8 cellular contexts compared by ENCODE assay signal in the genomic region with DNA sequence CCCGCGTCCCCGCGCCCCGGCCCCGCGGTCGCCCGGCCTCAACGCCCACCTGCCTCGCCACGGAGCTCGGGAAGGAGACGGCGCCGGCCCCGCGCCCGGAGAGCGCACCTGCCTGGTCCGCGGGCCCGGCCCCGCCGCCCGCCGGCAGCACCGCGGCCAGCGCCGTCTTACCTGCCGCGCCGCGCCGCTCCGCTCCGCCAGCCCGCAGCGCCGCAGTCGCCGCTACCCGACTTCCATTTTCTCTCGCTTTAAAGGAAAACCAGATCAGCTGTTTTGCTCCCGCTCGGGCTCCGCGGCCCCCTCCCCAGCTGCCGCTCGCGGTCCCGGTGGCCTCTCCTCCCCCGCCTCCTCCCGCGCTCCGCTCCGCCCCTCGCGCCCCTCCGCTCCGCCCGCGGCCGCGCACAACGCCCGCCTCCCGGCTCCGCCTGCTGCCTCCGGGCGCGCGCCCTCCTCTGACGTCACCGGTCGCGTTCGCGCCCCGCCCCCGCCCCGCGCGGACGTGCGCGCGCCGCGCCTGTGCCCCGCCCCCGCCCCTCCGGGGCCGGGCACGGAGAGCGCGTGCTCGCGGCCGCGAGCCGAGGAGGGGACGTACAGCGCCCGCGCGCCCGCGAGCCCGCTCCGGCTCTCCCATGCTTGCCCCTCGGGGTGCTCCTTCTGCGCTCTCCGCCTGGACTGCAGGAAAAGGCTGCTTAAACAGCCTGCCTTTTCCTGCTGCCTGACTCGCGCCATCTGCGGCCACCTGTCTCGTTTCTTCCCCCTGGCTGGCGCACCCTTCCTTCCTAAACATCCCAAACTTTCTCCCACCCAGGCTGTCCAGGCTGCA. TPM values are rescaled to one million over a fixed set of nuclear protein-coding genes. Genes with fewer than 3 reads are reported as not detected.
DNase-seq lines count a peak whose midpoint lies in the region; ATAC-seq and TF ChIP-seq lines count a peak whose summit lies in the region.

A gene (minus strand): TSS at position 338 of the 823 bp plus-strand sequence.

- H4K20me1 ChIP-seq in neural cell (ENCODE audit: insufficient read depth), result no peaks in the 10 kb centered on the region

- H3K36me3 ChIP-seq in neural cell (ENCODE audit: insufficient read depth, low read length), result no peaks in the 10 kb centered on the region

- no peak for TF ChIP-seq CTCF in fibroblast of villous mesenchyme (IDR thresholded peaks at IDR 0.05; ENCODE audit: insufficient read depth, low read depth, low read length)
- peak; percentile 27 for TF ChIP-seq CTCF in neural cell (IDR thresholded peaks at IDR 0.05; ENCODE audit: poor library complexity, severe bottlenecking)

- TF ChIP-seq EP300 in neural cell (conservative IDR thresholded peaks at IDR 0.05; ENCODE audit: poor library complexity, severe bottlenecking), result no peak

- H3K9me2 ChIP-seq in neural cell (ENCODE audit: insufficient read depth, low read length), result no peaks in the 10 kb centered on the region

- H3K9me3 ChIP-seq in neural cell (ENCODE audit: low read length), result no peaks in the 10 kb centered on the region

- peak; percentile 92 for ATAC-seq in GM21825 (IDR thresholded peaks at IDR 0.05; ENCODE audit: unreplicated experiment)
- ATAC-seq in stimulated activated naive CD8-positive, alpha-beta T cell treated with anti-CD3 and anti-CD28 coated beads, Interleukin-15, Interleukin-2, amounts not matched to agents 100 U/mL and 50 U/mL, for 24 hours, result peak; percentile 91

- H3K4me3 ChIP-seq in fibroblast of villous mesenchyme (ENCODE audit: low read depth, low read length), result peak within 1 kb of the TSS; percentile 59
- H3K4me3 ChIP-seq in neural cell (ENCODE audit: low read length), result peak within 1 kb of the TSS; percentile 77

- peak within 1 kb of the TSS; percentile 87 for H3K4me2 ChIP-seq in neural cell (ENCODE audit: low read length)

- H3K27ac ChIP-seq in neural cell (ENCODE audit: low read length), result peak within 1 kb of the TSS; percentile 39

- peak; percentile 72 for DNase-seq in DMS53 treated with DMSO at 0.1 percent for 48 hours (lab: John Stamatoyannopoulos, UW; ENCODE audit: unreplicated experiment)
- peak; percentile 45 to 65 for DNase-seq in Kasumi-1 (lab: John Stamatoyannopoulos, UW)
- DNase-seq in RPMI8226, result peak; percentile 76
- peak; percentile 81 for DNase-seq in activated effector memory CD4-positive, alpha-beta T cell treated with Interleukin-2 at 50 U/mL for 16 hours
- peak; percentile 58 for DNase-seq in fibroblast of villous mesenchyme (ENCODE audit: low read depth)
- peak; percentile 88 for DNase-seq in stimulated activated naive CD8-positive, alpha-beta T cell treated with anti-CD3 and anti-CD28 coated beads, Interleukin-15, Interleukin-2, amounts not matched to agents 100 U/mL and 50 U/mL, for 24 hours

- H3K9ac ChIP-seq in neural cell (ENCODE audit: low read length), result peak within 1 kb of the TSS; percentile 66

- no peaks in the 10 kb centered on the region for H3K27me3 ChIP-seq in neural cell (ENCODE audit: insufficient read depth, low read depth, low read length)

- H2AFZ ChIP-seq in neural cell (ENCODE audit: low read depth, low read length), result peak within 1 kb of the TSS; percentile 79

- H3K79me2 ChIP-seq in neural cell (replicated peaks; ENCODE audit: insufficient read depth, low read length), result no peaks in the 10 kb centered on the region

- H3F3A ChIP-seq in neural cell (ENCODE audit: insufficient read depth, low read length, poor library complexity, severe bottlenecking), result no peaks in the 10 kb centered on the region

- no peak for TF ChIP-seq RAD21 in neural cell (conservative IDR thresholded peaks at IDR 0.05)

TF ChIP-seq in neural cell, 6 proteins besides CTCF, POLR2A, EP300 and RAD21:
- peak; percentile 72 for TF ChIP-seq POLR2AphosphoS5 (IDR thresholded peaks at IDR 0.05)
- peak; percentile 23 for TF ChIP-seq SMC3 (conservative IDR thresholded peaks at IDR 0.05; ENCODE audit: poor library complexity)
- TF ChIP-seq, protein P1, sequence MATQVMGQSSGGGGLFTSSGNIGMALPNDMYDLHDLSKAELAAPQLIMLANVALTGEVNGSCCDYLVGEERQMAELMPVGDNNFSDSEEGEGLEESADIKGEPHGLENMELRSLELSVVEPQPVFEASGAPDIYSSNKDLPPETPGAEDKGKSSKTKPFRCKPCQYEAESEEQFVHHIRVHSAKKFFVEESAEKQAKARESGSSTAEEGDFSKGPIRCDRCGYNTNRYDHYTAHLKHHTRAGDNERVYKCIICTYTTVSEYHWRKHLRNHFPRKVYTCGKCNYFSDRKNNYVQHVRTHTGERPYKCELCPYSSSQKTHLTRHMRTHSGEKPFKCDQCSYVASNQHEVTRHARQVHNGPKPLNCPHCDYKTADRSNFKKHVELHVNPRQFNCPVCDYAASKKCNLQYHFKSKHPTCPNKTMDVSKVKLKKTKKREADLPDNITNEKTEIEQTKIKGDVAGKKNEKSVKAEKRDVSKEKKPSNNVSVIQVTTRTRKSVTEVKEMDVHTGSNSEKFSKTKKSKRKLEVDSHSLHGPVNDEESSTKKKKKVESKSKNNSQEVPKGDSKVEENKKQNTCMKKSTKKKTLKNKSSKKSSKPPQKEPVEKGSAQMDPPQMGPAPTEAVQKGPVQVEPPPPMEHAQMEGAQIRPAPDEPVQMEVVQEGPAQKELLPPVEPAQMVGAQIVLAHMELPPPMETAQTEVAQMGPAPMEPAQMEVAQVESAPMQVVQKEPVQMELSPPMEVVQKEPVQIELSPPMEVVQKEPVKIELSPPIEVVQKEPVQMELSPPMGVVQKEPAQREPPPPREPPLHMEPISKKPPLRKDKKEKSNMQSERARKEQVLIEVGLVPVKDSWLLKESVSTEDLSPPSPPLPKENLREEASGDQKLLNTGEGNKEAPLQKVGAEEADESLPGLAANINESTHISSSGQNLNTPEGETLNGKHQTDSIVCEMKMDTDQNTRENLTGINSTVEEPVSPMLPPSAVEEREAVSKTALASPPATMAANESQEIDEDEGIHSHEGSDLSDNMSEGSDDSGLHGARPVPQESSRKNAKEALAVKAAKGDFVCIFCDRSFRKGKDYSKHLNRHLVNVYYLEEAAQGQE (IDR thresholded peaks at IDR 0.05; ENCODE audit: borderline replicate concordance), result peak; percentile 23
- peak; percentile 52 for TF ChIP-seq MXI1 (conservative IDR thresholded peaks at IDR 0.05; ENCODE audit: poor library complexity, severe bottlenecking)
- TF ChIP-seq TAF1 (IDR thresholded peaks at IDR 0.05; ENCODE audit: low read depth), result no peak
- no peak for TF ChIP-seq EZH2 (IDR thresholded peaks at IDR 0.05; ENCODE audit: borderline replicate concordance, insufficient read depth, low read length, poor library complexity, severe bottlenecking)

RNA-seq across cellular contexts. Expression of the gene that starts here (rescaled TPM):
- total RNA-seq in fibroblast of villous mesenchyme, result under 0.01 TPM in 2 replicates
- 5.6 and 9.8 TPM in 2 replicates for polyA plus RNA-seq in neural cell
- 24.3 and 29.1 TPM in 2 replicates for polyA minus RNA-seq in neural cell

Comparison
In these comparisons a context has a peak if more than half of its experiments do, and no peak if none do; other contexts are left out.
1. Peak in every context shown above with its lines: DNase-seq, ATAC-seq, H3K4me3 ChIP-seq and H3K27ac ChIP-seq.
2. Peak in DNase-seq and H3K4me3 ChIP-seq in fibroblast of villous mesenchyme; RNA of the gene not detected or under 1 TPM.